14 cellular contexts compared by ENCODE assay signal in the genomic region with DNA sequence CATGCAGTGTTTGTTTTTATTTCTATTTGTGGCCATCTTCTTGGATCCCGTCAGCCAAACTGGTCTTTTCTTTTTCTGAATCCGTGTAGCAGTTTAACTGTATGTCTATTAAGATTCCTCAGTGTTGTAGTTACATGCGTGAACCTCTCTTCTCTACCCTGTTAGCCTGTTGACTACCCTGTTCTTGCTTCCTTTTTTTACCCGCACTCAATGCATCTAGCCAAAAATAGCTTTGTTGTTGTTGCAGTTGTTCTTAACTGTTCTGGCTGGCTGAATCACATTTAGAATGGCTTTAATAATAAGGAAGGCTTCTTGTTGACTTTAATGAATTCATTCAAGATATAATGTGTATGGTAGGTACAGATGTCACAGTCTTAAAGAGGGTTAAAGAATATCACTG.
DNase-seq lines count a peak whose midpoint lies in the region; ATAC-seq and TF ChIP-seq lines count a peak whose summit lies in the region.
"Had no signal": no experiment of that assay in that cellular context is flagged by ENCODE, and none has a peak within 500 bp of the region (broad histone marks: within the 10 kb centered on the region; RNA-seq: fewer than 3 reads in every experiment).

No MANE protein-coding gene starts in this region.

- no peaks in the 10 kb centered on the region for H3K36me3 ChIP-seq in uterus
- H3K36me3 ChIP-seq in naive thymus-derived CD4-positive, alpha-beta T cell (ENCODE audit: control insufficient read depth in 2 of 3, insufficient read depth in 3 of 3, low read length in 3 of 3) = no peaks in the 10 kb centered on the region

- no peaks in the 10 kb centered on the region for H3K4me1 ChIP-seq in uterus
- H3K4me1 ChIP-seq in naive thymus-derived CD4-positive, alpha-beta T cell (ENCODE audit: control insufficient read depth in 2 of 2, insufficient read depth in 2 of 2, low read length in 2 of 2) = peaks cover 0 to 3% of the 10 kb centered on the region in 2 donors

- H3K4me1 Mint-ChIP-seq in stimulated activated naive CD8-positive, alpha-beta T cell treated with anti-CD3 and anti-CD28 coated beads, Interleukin-15, Interleukin-2, amounts not matched to agents 100 ng/mL and 50 ng/mL, for 24 hours (ENCODE audit: low read depth) = peaks cover 37% of the 10 kb centered on the region
- peaks cover 18% of the 10 kb centered on the region for H3K4me1 Mint-ChIP-seq in stimulated activated naive CD8-positive, alpha-beta T cell treated with anti-CD3 and anti-CD28 coated beads, Interleukin-15, amount 100 ng/mL, for 72 hours
- H3K4me1 Mint-ChIP-seq in naive thymus-derived CD4-positive, alpha-beta T cell = peaks cover 0 to 37% (median 11%) of the 10 kb centered on the region in 7 donors

- CTCF ChIA-PET in naive thymus-derived CD4-positive, alpha-beta T cell (lab: Charles Lee) = no interaction called here

- no peak for ATAC-seq in stimulated activated naive CD8-positive, alpha-beta T cell treated with anti-CD3 and anti-CD28 coated beads, Interleukin-15, amount 100 ng/mL, for 72 hours
- peak; percentile 82 for ATAC-seq in HG03103 (IDR thresholded peaks at IDR 0.05; ENCODE audit: low read depth, unreplicated experiment)
- no peak for ATAC-seq in naive thymus-derived CD4-positive, alpha-beta T cell

- TF ChIP-seq POLR2A in uterus (IDR thresholded peaks at IDR 0.05) = no peak

- no peak for DNase-seq in stimulated activated naive CD8-positive, alpha-beta T cell treated with anti-CD3 and anti-CD28 coated beads, Interleukin-15, amount 100 ng/mL, for 72 hours
- DNase-seq in SIG-M5 (lab: John Stamatoyannopoulos, UW) (peak; percentile 6), uterus (no peak), NCI-H510A (lab: John Stamatoyannopoulos, UW) (no peak), SKM-1 (lab: John Stamatoyannopoulos, UW; ENCODE audit: unreplicated experiment) (no peak)
- DNase-seq in naive thymus-derived CD4-positive, alpha-beta T cell = no peak
- DNase-seq: activated T-cell treated with anti-CD3 and anti-CD28 coated beads, Interleukin-2, amount 50 U/mL, for 48 hours; DMS79; kidney; NCI-H774; stimulated activated CD4-positive, alpha-beta T cell treated with anti-CD3 and anti-CD28 coated beads, Interleukin-4, amount 100 ng/mL, for 24 hours; testis had no signal

- no peak for TF ChIP-seq CTCF in uterus (IDR thresholded peaks at IDR 0.05)

- no peaks in the 10 kb centered on the region for H3K27me3 Mint-ChIP-seq in stimulated activated naive CD8-positive, alpha-beta T cell treated with anti-CD3 and anti-CD28 coated beads, Interleukin-15, Interleukin-2, amounts not matched to agents 100 ng/mL and 50 ng/mL, for 24 hours
- no peaks in the 10 kb centered on the region for H3K27me3 Mint-ChIP-seq in stimulated activated naive CD8-positive, alpha-beta T cell treated with anti-CD3 and anti-CD28 coated beads, Interleukin-15, amount 100 ng/mL, for 72 hours
- no peaks in the 10 kb centered on the region for H3K27me3 Mint-ChIP-seq in naive thymus-derived CD4-positive, alpha-beta T cell

- H3K27ac Mint-ChIP-seq in stimulated activated naive CD8-positive, alpha-beta T cell treated with anti-CD3 and anti-CD28 coated beads, Interleukin-15, Interleukin-2, amounts not matched to agents 100 ng/mL and 50 ng/mL, for 24 hours = peak overlapping the region; percentile 17
- H3K27ac Mint-ChIP-seq in stimulated activated naive CD8-positive, alpha-beta T cell treated with anti-CD3 and anti-CD28 coated beads, Interleukin-15, amount 100 ng/mL, for 72 hours = no peak overlapping the region
- no peak overlapping the region for H3K27ac Mint-ChIP-seq in naive thymus-derived CD4-positive, alpha-beta T cell

- H3K36me3 Mint-ChIP-seq in stimulated activated naive CD8-positive, alpha-beta T cell treated with anti-CD3 and anti-CD28 coated beads, Interleukin-15, Interleukin-2, amounts not matched to agents 100 ng/mL and 50 ng/mL, for 24 hours (ENCODE audit: low read depth) = peaks cover 28% of the 10 kb centered on the region
- H3K36me3 Mint-ChIP-seq in naive thymus-derived CD4-positive, alpha-beta T cell = peaks cover 17 to 57% (median 32%) of the 10 kb centered on the region in 5 donors

- POLR2A ChIA-PET in naive thymus-derived CD4-positive, alpha-beta T cell (lab: Charles Lee) = no interaction called here

- H3K27me3 ChIP-seq in uterus = no peaks in the 10 kb centered on the region
- H3K27me3 ChIP-seq in naive thymus-derived CD4-positive, alpha-beta T cell (ENCODE audit: control insufficient read depth in 2 of 2, insufficient read depth in 2 of 2, low read length in 2 of 2) = no peaks in the 10 kb centered on the region
- H3K27me3 ChIP-seq: testis had no signal

- intact Hi-C loops in uterus (cut with DNase I; ENCODE audit: low total_unique reads) = no loop called here
- intact Hi-C loops in naive thymus-derived CD4-positive, alpha-beta T cell (cut with micrococcal nuclease) = no loop called here

- H3K9me3 Mint-ChIP-seq in stimulated activated naive CD8-positive, alpha-beta T cell treated with anti-CD3 and anti-CD28 coated beads, Interleukin-15, Interleukin-2, amounts not matched to agents 100 ng/mL and 50 ng/mL, for 24 hours = no peaks in the 10 kb centered on the region
- H3K9me3 Mint-ChIP-seq in stimulated activated naive CD8-positive, alpha-beta T cell treated with anti-CD3 and anti-CD28 coated beads, Interleukin-15, amount 100 ng/mL, for 72 hours = no peaks in the 10 kb centered on the region
- H3K9me3 Mint-ChIP-seq in naive thymus-derived CD4-positive, alpha-beta T cell = no peaks in the 10 kb centered on the region

- H3K4me3 ChIP-seq in uterus = no peak overlapping the region
- H3K4me3 ChIP-seq in naive thymus-derived CD4-positive, alpha-beta T cell (ENCODE audit: low read length) = no peak overlapping the region
- H3K4me3 ChIP-seq: testis had no signal

- H3K9me3 ChIP-seq in uterus = no peaks in the 10 kb centered on the region
- H3K9me3 ChIP-seq in naive thymus-derived CD4-positive, alpha-beta T cell (ENCODE audit: control insufficient read depth in 2 of 3, low read length in 3 of 3) = no peaks in the 10 kb centered on the region
- H3K9me3 ChIP-seq: testis had no signal

- H3K4me3 Mint-ChIP-seq in stimulated activated naive CD8-positive, alpha-beta T cell treated with anti-CD3 and anti-CD28 coated beads, Interleukin-15, Interleukin-2, amounts not matched to agents 100 ng/mL and 50 ng/mL, for 24 hours = no peak overlapping the region
- no peak overlapping the region for H3K4me3 Mint-ChIP-seq in stimulated activated naive CD8-positive, alpha-beta T cell treated with anti-CD3 and anti-CD28 coated beads, Interleukin-15, amount 100 ng/mL, for 72 hours
- no peak overlapping the region for H3K4me3 Mint-ChIP-seq in naive thymus-derived CD4-positive, alpha-beta T cell

- peak overlapping the region; percentile 30 to 79 for H3K27ac ChIP-seq in uterus
- no peak overlapping the region for H3K27ac ChIP-seq in naive thymus-derived CD4-positive, alpha-beta T cell (ENCODE audit: low read depth, low read length)
- H3K27ac ChIP-seq: testis had no signal
